26 cellular contexts compared by ENCODE assay signal in genomic region chr7:29086545-29086944, GRCh38. TPM values are rescaled to one million over a fixed set of nuclear protein-coding genes. Genes with fewer than 3 reads are reported as not detected.
DNase-seq lines count a peak whose midpoint lies in the region; ATAC-seq, FAIRE-seq and TF ChIP-seq lines count a peak whose summit lies in the region.
"Had no signal": no experiment of that assay in that cellular context is flagged by ENCODE, and none has a peak within 500 bp of the region (broad histone marks: within the 10 kb centered on the region; RNA-seq: fewer than 3 reads in every experiment).

No MANE protein-coding gene starts in this region.

- no peaks in the 10 kb centered on the region for H4K20me1 ChIP-seq in HepG2 (ENCODE audit: insufficient read depth, low read length)

- H3K27ac ChIP-seq in right lobe of liver (no peak overlapping the region), HepG2 (ENCODE audit: extremely low read length, insufficient read depth, low read length) (no peak overlapping the region), parathyroid adenoma (no peak overlapping the region)

- intact Hi-C loops in right lobe of liver (cut with DNase I) (no loop called here), HepG2 (cut with micrococcal nuclease; ENCODE audit: unreplicated experiment) (no loop called here)

- no peak overlapping the region for H2AFZ ChIP-seq in HepG2 (ENCODE audit: low read length)
- H2AFZ ChIP-seq in parathyroid adenoma, result no peak overlapping the region

- H3K79me2 ChIP-seq in HepG2 (ENCODE audit: insufficient read depth, low read length), result no peaks in the 10 kb centered on the region
- no peaks in the 10 kb centered on the region for H3K79me2 ChIP-seq in parathyroid adenoma

- no peak overlapping the region for H3K9ac ChIP-seq in HepG2 (ENCODE audit: insufficient read depth, low read depth, low read length)
- H3K9ac ChIP-seq in parathyroid adenoma, result no peak overlapping the region

- TF ChIP-seq CTCF in right lobe of liver (IDR thresholded peaks at IDR 0.05) (no peak), HepG2 (CRISPR knock-in tag; IDR thresholded peaks at IDR 0.05) (no peak), parathyroid adenoma (IDR thresholded peaks at IDR 0.05) (no peak)

- TF ChIP-seq EP300 in HepG2 (IDR thresholded peaks at IDR 0.05; ENCODE audit: low read depth in 2 of 2, low read length in 2 of 2) (no peak), HepG2 (CRISPR knock-in tag; IDR thresholded peaks at IDR 0.05; ENCODE audit: borderline replicate concordance) (no peak)

- POLR2A ChIA-PET in HepG2 (lab: Yijun Ruan, JAX), result interaction anchor here (1.6 kb wide), 1 partner anchor 13 kb away, joined by 3 read pairs; no protein-coding TSS in a partner anchor

- H3K36me3 ChIP-seq in right lobe of liver (no peaks in the 10 kb centered on the region), HepG2 (replicated peaks in 1 of 2; ENCODE audit: control insufficient read depth in 1 of 2, insufficient read depth in 2 of 2, low read length in 2 of 2) (peaks cover 3 to 25% of the 10 kb centered on the region in 2 experiments; a peak in 4 of 5 replicates), parathyroid adenoma (ENCODE audit: control insufficient read depth, insufficient read depth, low read length) (no peaks in the 10 kb centered on the region)
- H3K36me3 ChIP-seq: spleen, transverse colon had no signal

- TF ChIP-seq POLR2A in right lobe of liver (IDR thresholded peaks at IDR 0.05) (no peak), HepG2 (IDR thresholded peaks at IDR 0.05; ENCODE audit: insufficient read depth in 1 of 2, low read depth in 2 of 2, low read length in 2 of 2) (no peak)

- FAIRE-seq in HepG2 (lab: Jason Lieb, UNC), result no peak
- FAIRE-seq: A204.1, frontal cortex had no signal

- no TSS peak for BruUV-seq in HepG2 (replicated peaks; lab: Mats Ljungman, UMichigan)

- H3K27me3 ChIP-seq in right lobe of liver (no peaks in the 10 kb centered on the region), HepG2 (ENCODE audit: control insufficient read depth in 1 of 2, insufficient read depth in 2 of 2, low read length in 2 of 2) (no peaks in the 10 kb centered on the region), parathyroid adenoma (ENCODE audit: control insufficient read depth, insufficient read depth, low read length) (no peaks in the 10 kb centered on the region)
- H3K27me3 ChIP-seq: spleen, transverse colon had no signal

- no peaks in the 10 kb centered on the region for H3K9me3 ChIP-seq in right lobe of liver
- no peaks in the 10 kb centered on the region for H3K9me3 ChIP-seq in HepG2 (ENCODE audit: low read length)
- no peaks in the 10 kb centered on the region for H3K9me3 ChIP-seq in parathyroid adenoma (ENCODE audit: control insufficient read depth, low read length)
- H3K9me3 ChIP-seq: spleen, transverse colon had no signal

- TF ChIP-seq RAD21 in HepG2 (CRISPR knock-in tag; IDR thresholded peaks at IDR 0.05), result no peak

- no peak for DNase-seq in right lobe of liver
- DNase-seq in HepG2 (ENCODE audit: low spot score), result no peak
- peak; percentile 94 for DNase-seq in NCI-H2029 (lab: John Stamatoyannopoulos, UW)
- peak; percentile 96 for DNase-seq in NCI-H510A treated with DMSO at 0.1 percent for 48 hours (lab: John Stamatoyannopoulos, UW)
- DNase-seq in SW480 (ENCODE audit: low spot score), result no peak
- DNase-seq: activated gamma-delta T cell treated with Interleukin-2 at 50 U/mL for 16 hours; activated naive CD8-positive, alpha-beta T cell treated with anti-CD3 and anti-CD28 coated beads, Interleukin-2, amount 50 U/mL, for 24 hours; AML-193; CD8-positive, alpha-beta T cell; GF-D8; H7; hippocampal formation; KG1; MM.1S; NCI-H526; posterior cingulate gyrus; right cardiac atrium; RPMI8226; spleen; transverse colon had no signal

- H3K4me1 ChIP-seq in right lobe of liver (peaks cover 0 to 8% (median 0%) of the 10 kb centered on the region in 4 donors), HepG2 (ENCODE audit: insufficient read depth, low read length) (no peaks in the 10 kb centered on the region), parathyroid adenoma (peaks cover 9% of the 10 kb centered on the region)

- CTCF ChIA-PET in HepG2 (lab: Yijun Ruan, JAX; ENCODE audit: low intra/inter-chr PET ratio, low total read pairs), result no interaction called here

- H3K4me2 ChIP-seq in HepG2 (ENCODE audit: low read depth, low read length) (no peak overlapping the region), parathyroid adenoma (ENCODE audit: low read length) (peak overlapping the region; percentile 20)

- in situ Hi-C loops in HepG2 (cut with HindIII; ENCODE audit: extremely low pct_ligation_motif_present, low pct_unique_long_range_greater_than_20kb), result no loop called here

- WGBS in right lobe of liver (ENCODE audit: insufficient coverage, low coverage, low lambda C conversion rate, missing lambda C conversion rate), result 18% methylated on average over 2 of the region's 2 CpGs
- WGBS in HepG2 (ENCODE audit: low lambda C conversion rate), result 86% methylated on average over 2 of the region's 2 CpGs

- no peak overlapping the region for H3K4me3 ChIP-seq in right lobe of liver
- no peak overlapping the region for H3K4me3 ChIP-seq in HepG2 (replicated peaks in 1 of 3; ENCODE audit: insufficient read depth in 1 of 3, low read depth in 2 of 3, low read length in 3 of 3)
- H3K4me3 ChIP-seq in parathyroid adenoma (ENCODE audit: low read depth, low read length), result no peak overlapping the region
- H3K4me3 ChIP-seq: SK-N-MC, spleen, transverse colon had no signal

- ATAC-seq in right lobe of liver (peak in 3 of 4 donors; percentile 31 to 43 (median 39)), HepG2 (no peak), GM21528 (IDR thresholded peaks at IDR 0.05; ENCODE audit: low FRiP score, unreplicated experiment) (no peak), HG02852 (IDR thresholded peaks at IDR 0.05; ENCODE audit: unreplicated experiment) (no peak)
- ATAC-seq: activated naive CD8-positive, alpha-beta T cell treated with anti-CD3 and anti-CD28 coated beads, Interleukin-2, amount 50 U/mL, for 24 hours; CD8-positive, alpha-beta T cell; right cardiac atrium had no signal

TF ChIP-seq in HepG2, 621 proteins besides CTCF, POLR2A, EP300 and RAD21 (continues in another document):
- TF ChIP-seq TMF1 (CRISPR knock-in tag; IDR thresholded peaks at IDR 0.05; ENCODE audit: low read depth), result no peak
- no peak for TF ChIP-seq ZNF703 (CRISPR knock-in tag; IDR thresholded peaks at IDR 0.05; ENCODE audit: borderline replicate concordance)
- no peak for TF ChIP-seq ZFP37 (CRISPR knock-in tag; IDR thresholded peaks at IDR 0.05; ENCODE audit: borderline replicate concordance)
- TF ChIP-seq SATB2 (CRISPR knock-in tag; IDR thresholded peaks at IDR 0.05), result no peak
- no peak for TF ChIP-seq JUNB (CRISPR knock-in tag; IDR thresholded peaks at IDR 0.05; ENCODE audit: borderline replicate concordance)
- no peak for TF ChIP-seq ZNF367 (CRISPR knock-in tag; IDR thresholded peaks at IDR 0.05; ENCODE audit: borderline replicate concordance)
- no peak for TF ChIP-seq POLR2G (IDR thresholded peaks at IDR 0.05; ENCODE audit: low read depth, low read length)
- TF ChIP-seq MXI1 (IDR thresholded peaks at IDR 0.05; ENCODE audit: borderline replicate concordance, low read depth, low read length), result no peak
- TF ChIP-seq ZBTB43 (CRISPR knock-in tag; conservative IDR thresholded peaks at IDR 0.05), result no peak
- TF ChIP-seq HCFC1 (IDR thresholded peaks at IDR 0.05; ENCODE audit: low read depth, low read length), result no peak
- TF ChIP-seq NRL (CRISPR knock-in tag; IDR thresholded peaks at IDR 0.05; ENCODE audit: borderline replicate concordance), result no peak
- no peak for TF ChIP-seq KDM2A (CRISPR knock-in tag; IDR thresholded peaks at IDR 0.05; ENCODE audit: borderline replicate concordance, low read depth)
- TF ChIP-seq KLF13 (CRISPR knock-in tag; IDR thresholded peaks at IDR 0.05), result no peak
- TF ChIP-seq GABPB1 (CRISPR knock-in tag; IDR thresholded peaks at IDR 0.05), result no peak

RNA-seq across cellular contexts. Expression of gene CPVL, which starts 59.8 kb away (rescaled TPM):
- total RNA-seq in right lobe of liver (10 to 100 TPM in 2 of 6 experiments, 1 to 10 TPM in 4; 6.2 to 23.4 (median 8.8) TPM), HepG2 (2016; rRNA removed; fragmentation: Illumina TruSeq; extraction: Trizol) (30.7 and 59.2 TPM in 2 replicates)
- 4.3 and 6.2 TPM in 2 replicates for total RNA-seq in HepG2 (2016; cell fraction: cytosol; rRNA removed; fragmentation: Illumina TruSeq; extraction: Trizol; ENCODE audit: low read depth)
- 31.2 and 60.0 TPM in 2 replicates for total RNA-seq in HepG2 (2016; cell fraction: insoluble cytoplasmic fraction; rRNA removed; fragmentation: Illumina TruSeq; extraction: Trizol)
- 7.0 and 7.3 TPM in 2 replicates for total RNA-seq in HepG2 (2016; cell fraction: membrane; rRNA removed; fragmentation: Illumina TruSeq; extraction: Trizol)
- 49.3 and 53.0 TPM in 2 replicates for total RNA-seq in HepG2 (2016; cell fraction: nucleus; rRNA removed; fragmentation: Illumina TruSeq; extraction: Trizol)
- polyA plus RNA-seq in HepG2 (2011; rRNA removed), result 265 and 294 TPM in 2 replicates
- polyA plus RNA-seq in HepG2 (2011; cell fraction: cytosol; rRNA removed), result 146 and 189 TPM in 2 replicates
- polyA plus RNA-seq in HepG2 (2011; cell fraction: nucleus; rRNA removed), result 43.3 and 47.4 TPM in 2 replicates
- polyA plus RNA-seq in HepG2 (2012), result 82.4 and 104 TPM in 2 replicates
- polyA plus RNA-seq in HepG2 (2016; cell fraction: cytosol; fragmentation: Illumina TruSeq; extraction: Trizol; ENCODE audit: low read depth), result 4.6 and 4.9 TPM in 2 replicates
- polyA plus RNA-seq in HepG2 (2016; cell fraction: insoluble cytoplasmic fraction; fragmentation: Illumina TruSeq; extraction: Trizol; ENCODE audit: low read depth), result 25.0 and 26.5 TPM in 2 replicates
- polyA plus RNA-seq in HepG2 (2016; cell fraction: membrane; fragmentation: Illumina TruSeq; extraction: Trizol; ENCODE audit: low read depth), result 4.6 and 5.3 TPM in 2 replicates
- 57.7 and 58.9 TPM in 2 replicates for polyA plus RNA-seq in HepG2 (2016; cell fraction: nucleus; fragmentation: Illumina TruSeq; extraction: Trizol; ENCODE audit: insufficient read depth, low read depth)
- 27.4 and 324 TPM in 2 replicates for polyA minus RNA-seq in HepG2 (2011; rRNA and poly(A)+ RNA removed; ENCODE audit: low replicate concordance)
- polyA minus RNA-seq in HepG2 (2011; cell fraction: cytosol; rRNA and poly(A)+ RNA removed), result 112 and 141 TPM in 2 replicates
- 56.5 and 70.9 TPM in 2 replicates for polyA minus RNA-seq in HepG2 (2011; cell fraction: nucleus; rRNA and poly(A)+ RNA removed)

Comparison
In these comparisons a context has a peak if more than half of its experiments do, and no peak if none do; other contexts are left out.
1. ATAC-seq: peak in right lobe of liver (3 of 4); none in HepG2 (single experiment), GM21528 (single experiment) and HG02852 (single experiment).
2. DNase-seq: peak in NCI-H2029 (single experiment) and NCI-H510A treated with DMSO at 0.1 percent for 48 hours (single experiment); none in right lobe of liver (0 of 3), HepG2 (single experiment) and SW480 (single experiment).